In genomic region chr5:102627311-102627710, GRCh38 we compare ENCODE assay signal across 22 cellular contexts.
DNase-seq lines count a peak whose midpoint lies in the region; ATAC-seq, FAIRE-seq and TF ChIP-seq lines count a peak whose summit lies in the region.
"Had no signal": no experiment of that assay in that cellular context is flagged by ENCODE, and none has a peak within 500 bp of the region (broad histone marks: within the 10 kb centered on the region; RNA-seq: fewer than 3 reads in every experiment).

No MANE protein-coding gene starts in this region.

- peak; percentile 92 for FAIRE-seq in H54 (lab: Jason Lieb, UNC)
- FAIRE-seq: H1 had no signal

- H3K4me1 ChIP-seq in fibroblast of lung (ENCODE audit: control insufficient read depth, extremely low read depth, insufficient read depth, low read length) (peaks cover 11% of the 10 kb centered on the region), smooth muscle cell (ENCODE audit: low read depth) (peaks cover 17% of the 10 kb centered on the region)
- H3K4me1 ChIP-seq: ascending aorta, uterus had no signal

- no peak overlapping the region for H3K27ac Mint-ChIP-seq in activated naive CD4-positive, alpha-beta T cell treated with anti-CD3 and anti-CD28 coated beads, Interleukin-2, amount 10 ng/mL, durations not matched to agents 7 days and 5 days
- H3K27ac Mint-ChIP-seq: activated CD8-positive, alpha-beta T cell treated with anti-CD3 and anti-CD28 coated beads, Interleukin-2, amount 10 ng/mL, durations not matched to agents 7 days and 5 days; CD4-positive, alpha-beta memory T cell; endodermal cell; stimulated activated effector memory CD8-positive, alpha-beta T cell treated with anti-CD3 and anti-CD28 coated beads, Interleukin-12 subunit alpha, Interleukin-12 subunit beta, amount 100 ng/mL, for 72 hours had no signal

- DNase-seq in H54 (ENCODE audit: insufficient read length, low spot score) (no peak), RWPE1 (ENCODE audit: low spot score) (peak; percentile 85), fibroblast of lung (ENCODE audit: low read depth in 2 of 2) (peak in 1 of 2 donors; percentile 76), smooth muscle cell (lab: John Stamatoyannopoulos, UW; ENCODE audit: unreplicated experiment) (no peak), GM13977 (ENCODE audit: low spot score) (no peak)
- no peak for DNase-seq in activated naive CD4-positive, alpha-beta T cell treated with anti-CD3 and anti-CD28 coated beads, Interleukin-2, amount 10 ng/mL, durations not matched to agents 7 days and 5 days
- DNase-seq: activated CD8-positive, alpha-beta T cell treated with anti-CD3 and anti-CD28 coated beads, Interleukin-2, amount 10 ng/mL, durations not matched to agents 7 days and 5 days; CD4-positive, alpha-beta memory T cell; endodermal cell; GF-D8; head of caudate nucleus; left cardiac atrium; NCI-H187 treated with DMSO at 0.1 percent for 48 hours; NCI-H69; stimulated activated CD4-positive, alpha-beta T cell treated with anti-CD3 and anti-CD28 coated beads, Interleukin-4, amount 100 ng/mL, for 24 hours; T1000; uterus had no signal

- H3K4me2 ChIP-seq in fibroblast of lung (ENCODE audit: extremely low read depth, insufficient read depth, low read length), result peak overlapping the region; percentile 36
- peak overlapping the region; percentile 74 for H3K4me2 ChIP-seq in smooth muscle cell
- H3K4me2 ChIP-seq: KMS-11 had no signal

- peaks cover 5% of the 10 kb centered on the region for H3K9me3 Mint-ChIP-seq in activated naive CD4-positive, alpha-beta T cell treated with anti-CD3 and anti-CD28 coated beads, Interleukin-2, amount 10 ng/mL, durations not matched to agents 7 days and 5 days

- H3K27ac ChIP-seq in RWPE1 (no peak overlapping the region), fibroblast of lung (ENCODE audit: insufficient read depth, low read length) (no peak overlapping the region), smooth muscle cell (ENCODE audit: low read depth) (peak overlapping the region; percentile 93)
- H3K27ac ChIP-seq: KMS-11, uterus had no signal

- H3K36me3 ChIP-seq in fibroblast of lung (ENCODE audit: control insufficient read depth, insufficient read depth, low read length), result no peaks in the 10 kb centered on the region
- no peaks in the 10 kb centered on the region for H3K36me3 ChIP-seq in smooth muscle cell (ENCODE audit: low read depth)
- H3K36me3 ChIP-seq: ascending aorta, uterus had no signal

- no peak for TF ChIP-seq POLR2A in H54 (IDR thresholded peaks at IDR 0.05; ENCODE audit: low read depth, low read length)

- in situ Hi-C loops in GM13977 (cut with MboI; ENCODE audit: low pct_unique_long_range_greater_than_20kb, low sequenced_read_pairs, unreplicated experiment), result no loop called here

- H3K27me3 ChIP-seq in fibroblast of lung (ENCODE audit: control insufficient read depth, insufficient read depth, low read length) (no peaks in the 10 kb centered on the region), smooth muscle cell (ENCODE audit: low read depth) (no peaks in the 10 kb centered on the region)
- H3K27me3 ChIP-seq: ascending aorta, uterus had no signal

- H3K4me3 ChIP-seq in fibroblast of lung (replicated peaks in 1 of 4; ENCODE audit: control extremely low read depth in 1 of 4, insufficient read depth in 1 of 4, low read depth in 3 of 4, low read length in 4 of 4) (no peak overlapping the region), smooth muscle cell (no peak overlapping the region)
- H3K4me3 ChIP-seq: ascending aorta, uterus had no signal

- CTCF ChIA-PET in RWPE1 (lab: Yijun Ruan, JAX), result no interaction called here
- CTCF ChIA-PET in activated naive CD4-positive, alpha-beta T cell treated with anti-CD3 and anti-CD28 coated beads, Interleukin-2, amount 10 ng/mL, durations not matched to agents 7 days and 5 days (lab: Charles Lee), result no interaction called here

- no peak overlapping the region for H2AFZ ChIP-seq in fibroblast of lung (ENCODE audit: low read length)
- no peak overlapping the region for H2AFZ ChIP-seq in smooth muscle cell (ENCODE audit: low read depth)

- no peaks in the 10 kb centered on the region for H3K9me3 ChIP-seq in fibroblast of lung (ENCODE audit: control insufficient read depth, insufficient read depth, low read depth, low read length)
- no peaks in the 10 kb centered on the region for H3K9me3 ChIP-seq in smooth muscle cell (replicated peaks; ENCODE audit: low read depth)
- H3K9me3 ChIP-seq: ascending aorta, uterus had no signal

- H3K4me1 Mint-ChIP-seq in activated naive CD4-positive, alpha-beta T cell treated with anti-CD3 and anti-CD28 coated beads, Interleukin-2, amount 10 ng/mL, durations not matched to agents 7 days and 5 days, result no peaks in the 10 kb centered on the region
- H3K4me1 Mint-ChIP-seq: CD4-positive, alpha-beta memory T cell; endodermal cell; stimulated activated effector memory CD8-positive, alpha-beta T cell treated with anti-CD3 and anti-CD28 coated beads, Interleukin-12 subunit alpha, Interleukin-12 subunit beta, amount 100 ng/mL, for 72 hours had no signal

- H3K79me2 ChIP-seq in fibroblast of lung (ENCODE audit: control insufficient read depth, insufficient read depth, low read length) (no peaks in the 10 kb centered on the region), smooth muscle cell (ENCODE audit: low read depth) (peaks cover 3% of the 10 kb centered on the region)

- H3K4me3 Mint-ChIP-seq in activated naive CD4-positive, alpha-beta T cell treated with anti-CD3 and anti-CD28 coated beads, Interleukin-2, amount 10 ng/mL, durations not matched to agents 7 days and 5 days, result no peak overlapping the region
- H3K4me3 Mint-ChIP-seq: activated CD8-positive, alpha-beta T cell treated with anti-CD3 and anti-CD28 coated beads, Interleukin-2, amount 10 ng/mL, durations not matched to agents 7 days and 5 days; CD4-positive, alpha-beta memory T cell; endodermal cell; stimulated activated effector memory CD8-positive, alpha-beta T cell treated with anti-CD3 and anti-CD28 coated beads, Interleukin-12 subunit alpha, Interleukin-12 subunit beta, amount 100 ng/mL, for 72 hours had no signal

- ATAC-seq in GM18861 (IDR thresholded peaks at IDR 0.05; ENCODE audit: unreplicated experiment), result no peak
- ATAC-seq: activated CD8-positive, alpha-beta T cell treated with anti-CD3 and anti-CD28 coated beads, Interleukin-2, amount 10 ng/mL, durations not matched to agents 7 days and 5 days; left cardiac atrium; stimulated activated effector memory CD8-positive, alpha-beta T cell treated with anti-CD3 and anti-CD28 coated beads, Interleukin-12 subunit alpha, Interleukin-12 subunit beta, amount 100 ng/mL, for 72 hours had no signal

- peaks cover 25% of the 10 kb centered on the region for H3F3A ChIP-seq in smooth muscle cell (ENCODE audit: low read depth)

- H3K36me3 Mint-ChIP-seq in activated naive CD4-positive, alpha-beta T cell treated with anti-CD3 and anti-CD28 coated beads, Interleukin-2, amount 10 ng/mL, durations not matched to agents 7 days and 5 days, result no peaks in the 10 kb centered on the region
- H3K36me3 Mint-ChIP-seq: CD4-positive, alpha-beta memory T cell; stimulated activated effector memory CD8-positive, alpha-beta T cell treated with anti-CD3 and anti-CD28 coated beads, Interleukin-12 subunit alpha, Interleukin-12 subunit beta, amount 100 ng/mL, for 72 hours had no signal

- H4K20me1 ChIP-seq in fibroblast of lung (ENCODE audit: control insufficient read depth, extremely low read depth, insufficient read depth, low read length) (no peaks in the 10 kb centered on the region), smooth muscle cell (ENCODE audit: low read depth) (no peaks in the 10 kb centered on the region)

- POLR2A ChIA-PET in RWPE1 (lab: Yijun Ruan, JAX; ENCODE audit: low non-redundant PET), result no interaction called here

- H3K9ac ChIP-seq in fibroblast of lung (ENCODE audit: insufficient read depth, low read length) (no peak overlapping the region), smooth muscle cell (ENCODE audit: low read depth) (no peak overlapping the region)
- H3K9ac ChIP-seq: KMS-11 had no signal

- TF ChIP-seq CTCF in RWPE1 (conservative IDR thresholded peaks at IDR 0.05; ENCODE audit: low read depth) (no peak), fibroblast of lung (conservative IDR thresholded peaks at IDR 0.05 in 1 of 2, IDR thresholded peaks at IDR 0.05 in 1 of 2; ENCODE audit: low read depth in 1 of 2, low read length in 2 of 2) (no peak), smooth muscle cell (IDR thresholded peaks at IDR 0.05; ENCODE audit: borderline replicate concordance, insufficient read depth, poor library complexity, severe bottlenecking) (no peak), GM13977 (IDR thresholded peaks at IDR 0.05; ENCODE audit: extremely low read depth, insufficient read depth, missing control alignments) (no peak)

- H3K27me3 Mint-ChIP-seq in activated naive CD4-positive, alpha-beta T cell treated with anti-CD3 and anti-CD28 coated beads, Interleukin-2, amount 10 ng/mL, durations not matched to agents 7 days and 5 days, result peaks cover 5% of the 10 kb centered on the region
